In the genomic region with DNA sequence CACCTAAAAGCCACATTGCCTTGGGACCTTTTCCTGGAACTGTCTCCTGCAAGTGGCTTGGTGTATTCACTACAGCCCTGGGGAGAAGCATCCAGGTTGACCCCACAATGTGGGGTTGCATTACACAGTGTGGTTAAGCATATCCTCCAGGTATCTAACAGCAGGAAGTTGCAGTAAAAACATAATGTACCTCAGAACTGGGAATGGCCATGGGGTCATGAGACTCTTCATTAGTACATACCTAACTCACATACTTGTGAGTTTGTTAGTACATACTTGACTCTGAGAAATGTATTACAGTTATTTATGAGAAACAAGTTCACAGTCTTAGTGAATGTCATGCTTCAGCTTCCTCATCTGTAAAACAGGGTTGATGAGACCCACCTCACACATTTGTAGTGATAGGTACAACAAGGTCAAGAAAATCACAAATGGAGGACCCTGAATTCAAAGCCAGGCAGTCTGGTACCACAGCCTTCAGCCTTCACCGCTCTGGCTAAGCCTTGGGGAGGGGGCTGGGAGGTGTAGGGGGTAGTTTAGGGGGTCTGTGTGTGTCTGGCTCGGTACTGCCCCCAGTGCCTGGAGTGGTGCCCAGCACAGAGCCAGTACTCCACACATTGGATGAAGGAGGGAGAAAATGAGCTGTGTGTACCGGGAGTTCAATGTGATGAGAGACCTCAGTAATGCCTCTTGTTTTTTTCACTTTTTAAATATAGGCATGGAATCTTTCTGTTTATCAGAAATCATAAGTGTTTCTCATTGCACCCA, we compare ENCODE assay signal across 19 cellular contexts. TPM values are rescaled to one million over a fixed set of nuclear protein-coding genes. Genes with fewer than 3 reads are reported as not detected.
DNase-seq lines count a peak whose midpoint lies in the region; ATAC-seq and TF ChIP-seq lines count a peak whose summit lies in the region.
"Had no signal": no experiment of that assay in that cellular context is flagged by ENCODE, and none has a peak within 500 bp of the region (broad histone marks: within the 10 kb centered on the region; RNA-seq: fewer than 3 reads in every experiment).

No MANE protein-coding gene starts in this region.

- POLR2A ChIA-PET in CD8-positive, alpha-beta T cell (lab: Charles Lee), result no interaction called here

- no peaks in the 10 kb centered on the region for H3K9me3 ChIP-seq in CD8-positive, alpha-beta T cell (ENCODE audit: low read length)
- H3K9me3 ChIP-seq: prostate gland, tibial nerve had no signal

- H3K4me1 ChIP-seq in CD8-positive, alpha-beta T cell (ENCODE audit: insufficient read depth, low read length), result no peaks in the 10 kb centered on the region
- H3K4me1 ChIP-seq: tibial nerve had no signal

- H3K27me3 Mint-ChIP-seq in CD8-positive, alpha-beta T cell (ENCODE audit: low read depth), result no peaks in the 10 kb centered on the region

- no peak overlapping the region for H3K4me3 Mint-ChIP-seq in CD8-positive, alpha-beta T cell
- H3K4me3 Mint-ChIP-seq: activated T-cell treated with anti-CD3 and anti-CD28 coated beads, Interleukin-2, amount 50 U/mL, for 72 hours; neural crest cell had no signal

- peaks cover 49% of the 10 kb centered on the region for H3K36me3 Mint-ChIP-seq in CD8-positive, alpha-beta T cell

- intact Hi-C loops in CD8-positive, alpha-beta T cell (cut with DNase I, micrococcal nuclease), result no loop called here

- no peak for DNase-seq in CD8-positive, alpha-beta T cell
- DNase-seq in GM06990 (ENCODE audit: extremely low read depth, insufficient read length) (no peak), brain microvascular endothelial cell (no peak), left kidney (ENCODE audit: low read depth, low spot score) (peak; percentile 25), HUDEP-2 (lab: John Stamatoyannopoulos, UW; ENCODE audit: unreplicated experiment in 76 of 76) (no peak), COLO668 (lab: John Stamatoyannopoulos, UW; ENCODE audit: unreplicated experiment) (no peak)
- DNase-seq in stimulated activated naive CD4-positive, alpha-beta T cell treated with Interleukin-2 at 50 U/mL for 16 hours (lab: John Stamatoyannopoulos, UW), result no peak
- DNase-seq: activated CD4-positive, alpha-beta T cell treated with anti-CD3 and anti-CD28 coated beads, Interleukin-2, amount 50 U/mL, for 1 hour; activated T-cell treated with anti-CD3 and anti-CD28 coated beads, Interleukin-2, amount 50 U/mL, for 72 hours; AML-193; Calu3; HCEC 1CT; NCI-H1417 treated with DMSO at 0.1 percent for 48 hours; NCI-H524; SHP77 treated with DMSO at 0.1 percent for 48 hours had no signal

- no peak overlapping the region for H3K4me3 ChIP-seq in CD8-positive, alpha-beta T cell (ENCODE audit: low read depth, low read length)
- H3K4me3 ChIP-seq in GM06990 (replicated peaks; ENCODE audit: low read depth, low read length) (no peak overlapping the region), brain microvascular endothelial cell (ENCODE audit: low read depth, low read length) (no peak overlapping the region)
- H3K4me3 ChIP-seq: prostate gland, tibial nerve had no signal

- CTCF ChIA-PET in CD8-positive, alpha-beta T cell (lab: Charles Lee), result no interaction called here

- peaks cover 15% of the 10 kb centered on the region for H3K36me3 ChIP-seq in CD8-positive, alpha-beta T cell (ENCODE audit: insufficient read depth, low read length)
- H3K36me3 ChIP-seq in GM06990 (ENCODE audit: control insufficient read depth, insufficient read depth, low read length) (peaks cover 2% of the 10 kb centered on the region), brain microvascular endothelial cell (replicated peaks) (peaks cover 3% of the 10 kb centered on the region)

- ATAC-seq in CD8-positive, alpha-beta T cell, result no peak
- ATAC-seq: activated naive CD4-positive, alpha-beta T cell treated with anti-CD3 and anti-CD28 coated beads, Interleukin-2, amount 50 U/mL, for 72 hours; activated T-cell treated with anti-CD3 and anti-CD28 coated beads, Interleukin-2, amount 50 U/mL, for 72 hours had no signal

- H3K27ac ChIP-seq in CD8-positive, alpha-beta T cell (ENCODE audit: low read depth, low read length), result no peak overlapping the region
- no peak overlapping the region for H3K27ac ChIP-seq in brain microvascular endothelial cell
- H3K27ac ChIP-seq: prostate gland, tibial nerve had no signal

- no peaks in the 10 kb centered on the region for H3K27me3 ChIP-seq in CD8-positive, alpha-beta T cell (ENCODE audit: insufficient read depth, low read length)
- H3K27me3 ChIP-seq in GM06990 (replicated peaks; ENCODE audit: control insufficient read depth, insufficient read depth, low read length) (no peaks in the 10 kb centered on the region), brain microvascular endothelial cell (replicated peaks) (no peaks in the 10 kb centered on the region)
- H3K27me3 ChIP-seq: tibial nerve had no signal

- peaks cover 4% of the 10 kb centered on the region for H3K4me1 Mint-ChIP-seq in CD8-positive, alpha-beta T cell (ENCODE audit: low read depth)
- H3K4me1 Mint-ChIP-seq: neural crest cell had no signal

- peak overlapping the region; percentile 55 for H3K27ac Mint-ChIP-seq in CD8-positive, alpha-beta T cell

- in situ Hi-C loops in brain microvascular endothelial cell (cut with HindIII; ENCODE audit: low pct_ligation_motif_present, low sequenced_read_pairs), result no loop called here

- no peak for TF ChIP-seq CTCF in CD8-positive, alpha-beta T cell (IDR thresholded peaks at IDR 0.05)
- TF ChIP-seq CTCF in GM06990 (IDR thresholded peaks at IDR 0.05; ENCODE audit: insufficient read depth, low read length, poor library complexity, severe bottlenecking) (peak; percentile 14), brain microvascular endothelial cell (IDR thresholded peaks at IDR 0.05; ENCODE audit: low read depth, low read length, missing control alignments) (peak; percentile 20)

- H3K9me3 Mint-ChIP-seq in CD8-positive, alpha-beta T cell, result no peaks in the 10 kb centered on the region
- H3K9me3 Mint-ChIP-seq: activated naive CD4-positive, alpha-beta T cell treated with anti-CD3 and anti-CD28 coated beads, Interleukin-2, amount 50 U/mL, for 72 hours; activated T-cell treated with anti-CD3 and anti-CD28 coated beads, Interleukin-2, amount 50 U/mL, for 72 hours; neural crest cell had no signal

RNA-seq across cellular contexts. Expression of a gene that starts 53.0 kb away (rescaled TPM):
- total RNA-seq in CD8-positive, alpha-beta T cell, result 1 to 10 TPM; 7.8 to 8.4 TPM

RNA-seq across cellular contexts. Expression of a gene that starts 53.0 kb away (rescaled TPM):
- total RNA-seq in CD8-positive, alpha-beta T cell, result 10 to 100 TPM; 15.3 to 17.3 TPM
